ENCODE assay signal across 10 cellular contexts in the genomic region with DNA sequence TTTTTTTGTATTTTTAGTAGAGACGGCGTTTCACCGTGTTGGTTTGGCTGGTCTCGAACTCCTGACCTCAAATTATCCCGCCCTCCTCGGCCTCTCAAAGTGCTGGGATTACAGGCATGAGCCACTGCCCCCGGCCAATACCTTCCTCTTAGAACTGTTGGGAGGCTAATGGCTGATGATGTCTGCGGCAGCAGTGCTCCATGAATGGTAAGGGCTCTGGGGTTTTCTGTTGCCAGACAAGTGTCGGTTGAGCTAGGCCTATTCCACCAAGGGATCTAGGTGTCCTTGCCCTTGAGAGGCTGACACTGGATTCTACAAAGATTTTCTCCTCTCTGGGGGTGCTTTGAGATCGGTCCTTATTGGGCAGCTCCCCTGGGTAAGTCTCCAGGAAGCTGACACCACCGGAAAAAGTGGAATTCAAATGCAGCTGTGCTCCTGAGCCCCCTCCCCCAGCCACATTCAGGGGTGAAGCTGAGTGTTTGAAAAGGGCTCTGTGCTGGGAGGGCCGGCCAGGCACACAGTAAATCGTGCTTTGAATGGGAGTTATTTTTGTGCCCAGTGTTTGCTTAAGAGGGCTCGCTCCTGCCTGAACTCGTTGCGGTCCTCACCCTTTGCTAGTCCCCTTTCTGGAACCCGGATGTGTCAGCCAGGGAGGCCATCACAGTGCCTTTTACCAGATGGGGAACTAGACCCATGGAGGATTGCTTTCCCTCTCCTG. TPM values are rescaled to one million over a fixed set of nuclear protein-coding genes. Genes with fewer than 3 reads are reported as not detected.
DNase-seq lines count a peak whose midpoint lies in the region; ATAC-seq and TF ChIP-seq lines count a peak whose summit lies in the region.
"Had no signal": no experiment of that assay in that cellular context is flagged by ENCODE, and none has a peak within 500 bp of the region (broad histone marks: within the 10 kb centered on the region; RNA-seq: fewer than 3 reads in every experiment).

No MANE protein-coding gene starts in this region.

- peaks cover 7% of the 10 kb centered on the region for H3K36me3 ChIP-seq in NT2/D1 (ENCODE audit: insufficient read depth, insufficient read length, low read length)
- H3K36me3 ChIP-seq in prostate gland = no peaks in the 10 kb centered on the region

- H3K36me3 Mint-ChIP-seq in HFFc6 (ENCODE audit: low read depth) = no peaks in the 10 kb centered on the region

- H3K9ac ChIP-seq in NT2/D1 (ENCODE audit: insufficient read length, low read depth) = peak overlapping the region; percentile 63

- H3K27me3 ChIP-seq in NT2/D1 (ENCODE audit: insufficient read depth, insufficient read length) = peaks cover 14% of the 10 kb centered on the region
- no peaks in the 10 kb centered on the region for H3K27me3 ChIP-seq in prostate gland (replicated peaks; ENCODE audit: insufficient read depth)

- no peaks in the 10 kb centered on the region; the same call in 1 of the 2 replicates for H3K27me3 Mint-ChIP-seq in HFFc6 (ENCODE audit: insufficient read depth)

- H3K4me1 Mint-ChIP-seq in HFFc6 (ENCODE audit: low read depth) = peaks cover 53% of the 10 kb centered on the region

- H3K4me1 ChIP-seq in NT2/D1 (ENCODE audit: insufficient read depth, insufficient read length) (peaks cover 33% of the 10 kb centered on the region), prostate gland (replicated peaks) (peaks cover 60% of the 10 kb centered on the region)

- no peaks in the 10 kb centered on the region for H3K9me3 ChIP-seq in NT2/D1 (ENCODE audit: insufficient read depth, low read length)
- no peaks in the 10 kb centered on the region for H3K9me3 ChIP-seq in prostate gland

- intact Hi-C loops in prostate gland (cut with DNase I) = no loop called here
- intact Hi-C loops in sciatic nerve (cut with DNase I) = loop anchor here (10.0 kb wide), 1 partner anchor 47 kb away; no protein-coding TSS in a partner anchor

- ATAC-seq in sciatic nerve = no peak
- no peak for ATAC-seq in HG02970 (IDR thresholded peaks at IDR 0.05; ENCODE audit: low FRiP score, unreplicated experiment)

- peak; percentile 56 for TF ChIP-seq POLR2A in prostate gland (IDR thresholded peaks at IDR 0.05)

- H3K9me3 Mint-ChIP-seq in HFFc6 = no peaks in the 10 kb centered on the region
- H3K9me3 Mint-ChIP-seq: central memory CD8-positive, alpha-beta T cell had no signal

- H3K27ac ChIP-seq in prostate gland = peak overlapping the region; percentile 98

- no peak overlapping the region for H3K4me3 Mint-ChIP-seq in HFFc6
- H3K4me3 Mint-ChIP-seq: central memory CD8-positive, alpha-beta T cell had no signal

- H3K4me3 ChIP-seq in NT2/D1 (ENCODE audit: insufficient read length, low read depth) (peak overlapping the region; percentile 1), prostate gland (no peak overlapping the region)

- peak overlapping the region; percentile 49 for H3K27ac Mint-ChIP-seq in HFFc6

- 31% methylated on average over 17 of the region's 17 CpGs for WGBS in prostate gland

- TF ChIP-seq CTCF in HFFc6 (IDR thresholded peaks at IDR 0.05) (no peak), prostate gland (IDR thresholded peaks at IDR 0.05) (no peak)

- DNase-seq in HFFc6 (no peak), NT2/D1 (ENCODE audit: low read depth, low spot score) (peak; percentile 96), globus pallidus (ENCODE audit: low spot score) (peak; percentile 52), prostate gland (ENCODE audit: low spot score) (peak; percentile 84), sciatic nerve (ENCODE audit: low spot score) (no peak), NCI-H2171 treated with DMSO at 0.1 percent for 48 hours (lab: John Stamatoyannopoulos, UW) (no peak), occipital lobe (lab: John Stamatoyannopoulos, UW) (no peak)
- DNase-seq: GF-D8 had no signal

RNA-seq across cellular contexts. Expression of gene SOX13, which starts 5.2 kb away (rescaled TPM):
- 10 to 100 TPM in 5 of 6 experiments, 1 to 10 TPM in 1; 9.9 to 13.5 (median 11.1) TPM for total RNA-seq in HFFc6 (2021; fragmentation: NEBNext Ultra II Directional; extraction: Animal tissue kit (Norgen Biotek cat#: 25700))
- total RNA-seq in prostate gland (10 to 100 TPM; 91.9 to 95.9 TPM), sciatic nerve (56.3 TPM), occipital lobe (0.78 TPM)

Comparison
In these comparisons a context has a peak if more than half of its experiments do, and no peak if none do; other contexts are left out.
1. DNase-seq: peak in NT2/D1 (single experiment), globus pallidus (single experiment) and prostate gland (single experiment); none in HFFc6 (single experiment), sciatic nerve (single experiment), NCI-H2171 treated with DMSO at 0.1 percent for 48 hours (single experiment) and occipital lobe (single experiment).